In the genomic region with DNA sequence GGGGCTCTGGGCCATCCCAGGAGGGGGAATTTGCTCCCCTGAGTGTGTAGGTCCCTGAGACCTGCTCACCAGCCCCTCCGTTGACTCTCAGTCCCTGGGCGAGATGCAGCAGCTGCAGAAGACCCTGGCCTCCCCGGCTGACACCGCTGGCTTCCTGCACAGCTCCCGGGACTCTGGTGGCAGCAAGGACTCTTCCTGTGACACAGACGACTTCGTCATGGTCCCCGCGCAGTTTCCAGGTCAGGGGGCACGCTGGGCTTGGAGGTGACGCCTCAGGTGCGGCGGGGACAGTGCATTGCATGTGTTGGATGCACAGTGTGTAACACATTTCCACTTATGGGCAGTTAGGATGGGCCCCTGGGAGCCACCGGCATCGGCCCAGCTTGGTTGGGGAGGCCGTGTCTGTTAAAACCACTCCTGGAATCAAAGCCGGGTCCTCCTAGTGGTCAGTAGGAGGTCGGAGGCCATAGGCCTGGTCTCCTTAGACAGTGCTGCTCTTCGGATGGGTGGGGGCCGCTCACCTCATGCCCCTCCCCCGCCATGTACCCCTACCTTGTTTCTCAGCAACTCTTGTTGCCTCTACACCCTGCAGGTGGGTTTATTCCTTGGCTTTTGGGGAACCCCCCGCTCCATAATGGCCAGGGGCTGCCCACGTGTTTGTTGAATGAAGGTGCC, we compare ENCODE assay signal across 1 cellular context.
TF ChIP-seq lines count a peak whose summit lies in the region.

No MANE protein-coding gene starts in this region.

TF ChIP-seq in HCT116, 20 proteins besides CTCF, POLR2A, EP300 and RAD21 (continued from another document):
- TF ChIP-seq, protein P1, sequence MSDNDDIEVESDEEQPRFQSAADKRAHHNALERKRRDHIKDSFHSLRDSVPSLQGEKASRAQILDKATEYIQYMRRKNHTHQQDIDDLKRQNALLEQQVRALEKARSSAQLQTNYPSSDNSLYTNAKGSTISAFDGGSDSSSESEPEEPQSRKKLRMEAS (IDR thresholded peaks at IDR 0.05), result no peak
- TF ChIP-seq SRF (IDR thresholded peaks at IDR 0.05; ENCODE audit: low read depth), result no peak
- TF ChIP-seq, protein P2, sequence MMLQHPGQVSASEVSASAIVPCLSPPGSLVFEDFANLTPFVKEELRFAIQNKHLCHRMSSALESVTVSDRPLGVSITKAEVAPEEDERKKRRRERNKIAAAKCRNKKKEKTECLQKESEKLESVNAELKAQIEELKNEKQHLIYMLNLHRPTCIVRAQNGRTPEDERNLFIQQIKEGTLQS (IDR thresholded peaks at IDR 0.05), result no peak
- TF ChIP-seq EGR1 (IDR thresholded peaks at IDR 0.05; ENCODE audit: low read depth), result no peak
- TF ChIP-seq ZBTB33 (IDR thresholded peaks at IDR 0.05; ENCODE audit: extremely low read depth, insufficient replicate concordance, low read length), result no peak
TF ChIP-seq in HCT116: peak in this region for 0.
